In genomic region chr1:51643362-51643761, GRCh38 we compare ENCODE assay signal across 11 cellular contexts. TPM values are rescaled to one million over a fixed set of nuclear protein-coding genes. Genes with fewer than 3 reads are reported as not detected.
A peak's percentile ranks its signal among the peaks of the same experiment; 100 is the strongest.
DNase-seq lines count a peak whose midpoint lies in the region; TF ChIP-seq lines count a peak whose summit lies in the region.
"Had no signal": no experiment of that assay in that cellular context is flagged by ENCODE, and none has a peak within 500 bp of the region (broad histone marks: within the 10 kb centered on the region; RNA-seq: fewer than 3 reads in every experiment).

No MANE protein-coding gene starts in this region.

- H3K27ac Mint-ChIP-seq in neural crest cell (ENCODE audit: unreplicated experiment), result peak overlapping the region; percentile 15

- 89 to 100% methylated on average over 1 of the region's 1 CpG for whole genome bisulfite sequencing in transverse colon (ENCODE audit: low coverage in 1 of 2), 2 donors

- no peak for TF ChIP-seq POLR2A in transverse colon (IDR thresholded peaks at IDR 0.05)

- H3K27ac ChIP-seq in coronary artery, result peak overlapping the region; percentile 84 to 85
- peak overlapping the region; percentile 65 to 80 (median 76) for H3K27ac ChIP-seq in transverse colon

- DNase-seq in NCI-H82 (lab: John Stamatoyannopoulos, UW) (peak; percentile 38), NCI-H82 treated with DMSO at 0.1 percent for 48 hours (lab: John Stamatoyannopoulos, UW; ENCODE audit: unreplicated experiment) (no peak), coronary artery (ENCODE audit: low spot score) (no peak), neural crest cell (ENCODE audit: low read depth, low spot score) (no peak), transverse colon (no peak), ecto neural progenitor cell (ENCODE audit: low spot score) (no peak)
- no peak for DNase-seq in stimulated activated naive CD4-positive, alpha-beta T cell (lab: John Stamatoyannopoulos, UW)
- no peak for DNase-seq in activated CD8-positive, alpha-beta memory T cell treated with anti-CD3 and anti-CD28 coated beads, Interleukin-2, amount 50 U/mL, for 4 hours
- DNase-seq: activated CD8-positive, alpha-beta memory T cell treated with anti-CD3 and anti-CD28 coated beads, Interleukin-2, amount 50 U/mL, for 48 hours; NCI-H524; SHP77 had no signal

- intact Hi-C loops in transverse colon (cut with DNase I; ENCODE audit: low total_unique reads), result no loop called here

- TF ChIP-seq CTCF in coronary artery (IDR thresholded peaks at IDR 0.05), result no peak
- no peak for TF ChIP-seq CTCF in neural crest cell (conservative IDR thresholded peaks at IDR 0.05)
- no peak for TF ChIP-seq CTCF in transverse colon (IDR thresholded peaks at IDR 0.05)

- peaks cover 9 to 40% (median 14%) of the 10 kb centered on the region in 4 donors for H3K4me1 ChIP-seq in transverse colon

- peaks cover 4% of the 10 kb centered on the region for H3K36me3 Mint-ChIP-seq in neural crest cell (ENCODE audit: low read depth)

- no peak overlapping the region for H3K4me3 Mint-ChIP-seq in neural crest cell

- in situ Hi-C loops in transverse colon (cut with MboI; ENCODE audit: low pct_ligation_motif_present in 1 of 4, low pct_unique_long_range_greater_than_20kb in 1 of 4, low sequenced_read_pairs in 3 of 4), result loop anchor here in 1 of 4 donors (25.0 kb wide), 1 partner anchor 119 kb away; no protein-coding TSS in a partner anchor

- peaks cover 5% of the 10 kb centered on the region for H3K4me1 Mint-ChIP-seq in neural crest cell

- H3K9me3 ChIP-seq in transverse colon, result no peaks in the 10 kb centered on the region

- H3K27me3 Mint-ChIP-seq in neural crest cell (ENCODE audit: low read depth), result no peaks in the 10 kb centered on the region

- no peaks in the 10 kb centered on the region for H3K36me3 ChIP-seq in transverse colon

- TF ChIP-seq EP300 in transverse colon (IDR thresholded peaks at IDR 0.05; ENCODE audit: low read depth), result no peak

- no peaks in the 10 kb centered on the region for H3K27me3 ChIP-seq in transverse colon

- no peak overlapping the region for H3K4me3 ChIP-seq in coronary artery
- no peak overlapping the region for H3K4me3 ChIP-seq in transverse colon

- H3K9me3 Mint-ChIP-seq in neural crest cell, result no peaks in the 10 kb centered on the region

RNA-seq across cellular contexts. Expression of gene OSBPL9, which starts 26.5 kb away (rescaled TPM):
- total RNA-seq in neural crest cell (76.7 and 77.5 TPM in 2 replicates), transverse colon (10 to 100 TPM; 56.1 to 82.1 (median 65.4) TPM)
